Comparison of ENCODE assay signal across 8 cellular contexts in genomic region chr12:43882578-43883178, GRCh38. TPM values are rescaled to one million over a fixed set of nuclear protein-coding genes. Genes with fewer than 3 reads are reported as not detected.
A peak's percentile ranks its signal among the peaks of the same experiment; 100 is the strongest.
DNase-seq lines count a peak whose midpoint lies in the region; ATAC-seq, FAIRE-seq and TF ChIP-seq lines count a peak whose summit lies in the region.

No MANE protein-coding gene starts in this region.

- H3K27me3 ChIP-seq in Peyer's patch (no peaks in the 10 kb centered on the region), upper lobe of right lung (no peaks in the 10 kb centered on the region)

- TF ChIP-seq CTCF in Peyer's patch (IDR thresholded peaks at IDR 0.05): peak; percentile 27 to 93 (median 80)
- peak; percentile 80 for TF ChIP-seq CTCF in upper lobe of right lung (IDR thresholded peaks at IDR 0.05)

- peak; percentile 18 for DNase-seq in 8988T
- DNase-seq in H54 (ENCODE audit: insufficient read length, low spot score): peak; percentile 10
- peak; percentile 63 for DNase-seq in KBM-7
- DNase-seq in Peyer's patch: peak in 1 of 3 donors; percentile 51
- peak; percentile 45 for DNase-seq in central memory CD4-positive, alpha-beta T cell
- no peak for DNase-seq in left lobe of liver (ENCODE audit: low spot score)
- DNase-seq in upper lobe of right lung: no peak

- H3K9me3 ChIP-seq in Peyer's patch (no peaks in the 10 kb centered on the region), upper lobe of right lung (no peaks in the 10 kb centered on the region)

- TF ChIP-seq POLR2A in H54 (IDR thresholded peaks at IDR 0.05; ENCODE audit: low read depth, low read length): no peak
- no peak for TF ChIP-seq POLR2A in Peyer's patch (IDR thresholded peaks at IDR 0.05)

- in situ Hi-C loops in KBM-7 (cut with MboI; ENCODE audit: low pct_unique_long_range_greater_than_20kb, low sequenced_read_pairs): no loop called here

- H3K36me3 ChIP-seq in Peyer's patch (no peaks in the 10 kb centered on the region), upper lobe of right lung (no peaks in the 10 kb centered on the region)

- H3K4me1 ChIP-seq in Peyer's patch: no peaks in the 10 kb centered on the region
- no peaks in the 10 kb centered on the region for H3K4me1 ChIP-seq in upper lobe of right lung

- intact Hi-C loops in upper lobe of right lung (cut with DNase I): no loop called here

- ATAC-seq in left lobe of liver (peak; percentile 90), upper lobe of right lung (peak; percentile 91)

- FAIRE-seq in G401.6 (lab: Jason Lieb, UNC) (peak; percentile 91), H54 (lab: Jason Lieb, UNC) (peak; percentile 93)

- H3K27ac ChIP-seq in Peyer's patch: no peak overlapping the region
- no peak overlapping the region for H3K27ac ChIP-seq in upper lobe of right lung

- H3K4me3 ChIP-seq in Peyer's patch (no peak overlapping the region), upper lobe of right lung (no peak overlapping the region)

RNA-seq across cellular contexts. Expression of gene TMEM117, which starts 46.8 kb away (rescaled TPM):
- total RNA-seq in Peyer's patch (10 to 100 TPM; 10.7 to 60.1 (median 51.9) TPM), left lobe of liver (2.8 TPM), upper lobe of right lung (4.6 TPM)

Comparison
In these comparisons a context has a peak if more than half of its experiments do, and no peak if none do; other contexts are left out.
1. DNase-seq: peak in 8988T (single experiment), H54 (single experiment), KBM-7 (single experiment) and central memory CD4-positive, alpha-beta T cell (single experiment); none in left lobe of liver (single experiment) and upper lobe of right lung (single experiment).